ENCODE assay signal across 19 cellular contexts in genomic region chr2:77008925-77009706, GRCh38.
DNase-seq lines count a peak whose midpoint lies in the region; ATAC-seq, FAIRE-seq and TF ChIP-seq lines count a peak whose summit lies in the region.
"Had no signal": no experiment of that assay in that cellular context is flagged by ENCODE, and none has a peak within 500 bp of the region (broad histone marks: within the 10 kb centered on the region; RNA-seq: fewer than 3 reads in every experiment).

No MANE protein-coding gene starts in this region.

- no peak for TF ChIP-seq CTCF in bronchial epithelial cell (IDR thresholded peaks at IDR 0.05; ENCODE audit: insufficient read depth, low read length, severe bottlenecking)

- peaks cover 4% of the 10 kb centered on the region for H3K4me1 ChIP-seq in mesodermal cell (ENCODE audit: control insufficient read depth, insufficient read depth, low read length, poor library complexity, severe bottlenecking)
- H3K4me1 ChIP-seq: right atrium auricular region, upper lobe of left lung had no signal

- H3K4me3 ChIP-seq in bronchial epithelial cell (ENCODE audit: low read depth, low read length) (no peak overlapping the region), mesodermal cell (ENCODE audit: extremely low read depth, insufficient read depth, low read length, poor library complexity, severe bottlenecking) (no peak overlapping the region)
- H3K4me3 ChIP-seq: right atrium auricular region, upper lobe of left lung had no signal

- H3K27me3 ChIP-seq in bronchial epithelial cell (ENCODE audit: control insufficient read depth, insufficient read depth, low read length) = no peaks in the 10 kb centered on the region
- H3K27me3 ChIP-seq: right atrium auricular region, upper lobe of left lung had no signal

- peak overlapping the region; percentile 57 for H3K27ac ChIP-seq in mesodermal cell (ENCODE audit: low read depth, low read length, severe bottlenecking)
- H3K27ac ChIP-seq: right atrium auricular region, upper lobe of left lung had no signal

- WGBS in mesodermal cell (ENCODE audit: insufficient coverage in 2 of 2), 2 experiments = 59 to 63% methylated on average over 3 of the region's 5 CpGs

- ATAC-seq in GM19452 (IDR thresholded peaks at IDR 0.05; ENCODE audit: unreplicated experiment) (no peak), HG03565 (IDR thresholded peaks at IDR 0.05; ENCODE audit: unreplicated experiment) (no peak)
- ATAC-seq: activated T-cell treated with anti-CD3 and anti-CD28 coated beads, Interleukin-2, amount 50 U/mL, for 4 hours; left colon; naive thymus-derived CD4-positive, alpha-beta T cell had no signal

- no peaks in the 10 kb centered on the region for H3K36me3 ChIP-seq in bronchial epithelial cell (ENCODE audit: control insufficient read depth, insufficient read depth, low read length)
- no peaks in the 10 kb centered on the region for H3K36me3 ChIP-seq in mesodermal cell (ENCODE audit: control insufficient read depth, insufficient read depth, low read length)
- H3K36me3 ChIP-seq: right atrium auricular region, upper lobe of left lung had no signal

- no peaks in the 10 kb centered on the region for H3K9me3 ChIP-seq in mesodermal cell (ENCODE audit: control insufficient read depth, low read length)
- H3K9me3 ChIP-seq: right atrium auricular region, upper lobe of left lung had no signal

- FAIRE-seq in bronchial epithelial cell (lab: Jason Lieb, UNC) = no peak

- DNase-seq in DMS53 treated with DMSO at 0.1 percent for 48 hours (lab: John Stamatoyannopoulos, UW; ENCODE audit: unreplicated experiment) (peak; percentile 90), NCI-H2227 treated with DMSO at 0.1 percent for 48 hours (lab: John Stamatoyannopoulos, UW) (peak; percentile 85), bronchial epithelial cell (ENCODE audit: low read depth) (peak; percentile 74), NCI-H524 treated with DMSO at 0.1 percent for 48 hours (lab: John Stamatoyannopoulos, UW) (no peak), T-helper 1 cell (no peak)
- DNase-seq: activated CD4-positive, alpha-beta T cell treated with anti-CD3 and anti-CD28 coated beads for 4 hours; activated T-cell treated with anti-CD3 and anti-CD28 coated beads, Interleukin-2, amount 50 U/mL, for 4 hours; AML-193; DMS79; Karpas-422; left colon; naive thymus-derived CD4-positive, alpha-beta T cell; NCI-H1930; stimulated activated CD4-positive, alpha-beta T cell treated with anti-CD3 and anti-CD28 coated beads, Interleukin-2, amount 100 ng/mL, for 48 hours; upper lobe of left lung had no signal

Comparison
In these comparisons a context has a peak if more than half of its experiments do, and no peak if none do; other contexts are left out.
1. DNase-seq: peak in DMS53 treated with DMSO at 0.1 percent for 48 hours (single experiment), NCI-H2227 treated with DMSO at 0.1 percent for 48 hours (single experiment) and bronchial epithelial cell (single experiment); none in NCI-H524 treated with DMSO at 0.1 percent for 48 hours (single experiment) and T-helper 1 cell (0 of 5).